In the genomic region with DNA sequence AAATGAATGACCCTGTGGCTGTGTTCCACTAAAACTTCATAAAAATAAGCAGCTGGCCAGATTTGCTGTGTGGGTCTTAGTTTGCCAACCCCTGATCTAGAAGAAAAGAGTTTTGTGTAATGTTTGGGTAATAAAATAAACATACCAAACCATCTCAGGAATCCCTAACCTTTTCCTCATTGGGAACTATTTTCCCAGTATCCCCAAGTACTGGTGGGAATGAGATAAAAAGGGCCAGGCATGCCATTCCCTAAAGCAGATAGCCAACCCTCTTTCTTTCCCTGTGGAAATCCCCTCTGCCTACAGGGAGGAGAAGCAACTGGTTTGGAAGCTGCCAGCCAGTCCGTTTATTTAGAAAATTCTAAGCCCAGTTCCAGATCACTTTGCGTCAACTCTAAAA, we compare ENCODE assay signal across 12 cellular contexts.
DNase-seq lines count a peak whose midpoint lies in the region; ATAC-seq and TF ChIP-seq lines count a peak whose summit lies in the region.
"Had no signal": no experiment of that assay in that cellular context is flagged by ENCODE, and none has a peak within 500 bp of the region (broad histone marks: within the 10 kb centered on the region; RNA-seq: fewer than 3 reads in every experiment).

No MANE protein-coding gene starts in this region.

- H3K36me3 ChIP-seq in GM23248 (ENCODE audit: low read depth): peaks cover 16% of the 10 kb centered on the region
- no peaks in the 10 kb centered on the region for H3K36me3 ChIP-seq in stomach smooth muscle (ENCODE audit: control insufficient read depth in 2 of 2, insufficient read depth in 2 of 2, low read length in 2 of 2)
- H3K36me3 ChIP-seq in Karpas-422 (ENCODE audit: insufficient read depth, low read length): peaks cover 17% of the 10 kb centered on the region; the same call in 1 of the 2 replicates

- WGBS in GM23248 (ENCODE audit: low coverage in 1 of 2, low lambda C conversion rate in 2 of 2, missing lambda C conversion rate in 2 of 2), 2 experiments: 33 to 39% methylated on average over 2 of the region's 2 CpGs

- H3K27me3 ChIP-seq in GM23248 (replicated peaks; ENCODE audit: insufficient read depth): no peaks in the 10 kb centered on the region
- no peaks in the 10 kb centered on the region for H3K27me3 ChIP-seq in stomach smooth muscle (ENCODE audit: control insufficient read depth in 1 of 2, insufficient read depth in 2 of 2, low read length in 2 of 2)
- no peaks in the 10 kb centered on the region for H3K27me3 ChIP-seq in Karpas-422 (ENCODE audit: low read length)

- no peaks in the 10 kb centered on the region for H4K20me1 ChIP-seq in GM23248 (ENCODE audit: insufficient read depth)
- H4K20me1 ChIP-seq in Karpas-422 (ENCODE audit: insufficient read depth, low read depth, low read length): no peaks in the 10 kb centered on the region

- H3K79me2 ChIP-seq in GM23248 (ENCODE audit: insufficient read depth) (0 out of 2 replicates have a peak, but pooled peaks cover 6% of the 10 kb centered on the region), Karpas-422 (ENCODE audit: low read length) (no peaks in the 10 kb centered on the region; the same call in 1 of the 2 replicates)

- H3K4me2 ChIP-seq in GM23248 (ENCODE audit: unreplicated experiment): peak overlapping the region; percentile 78
- H3K4me2 ChIP-seq in Karpas-422 (ENCODE audit: low read depth, low read length, poor library complexity, severe bottlenecking): no peak overlapping the region

- H2AFZ ChIP-seq in GM23248 (no peak overlapping the region), Karpas-422 (ENCODE audit: low read length) (no peak overlapping the region)

- H3K27ac ChIP-seq in GM23248 (peak overlapping the region; percentile 95), stomach smooth muscle (ENCODE audit: low read length) (peak overlapping the region; percentile 60), Karpas-422 (ENCODE audit: low read length) (no peak overlapping the region)

- in situ Hi-C loops in GM23248 (cut with MboI) (no loop called here), astrocyte of the spinal cord (cut with HindIII; ENCODE audit: low sequenced_read_pairs) (no loop called here), G401 (cut with HindIII; ENCODE audit: low sequenced_read_pairs) (no loop called here)

- H3F3A ChIP-seq in GM23248 (ENCODE audit: insufficient read depth): peaks cover 57% of the 10 kb centered on the region

- ATAC-seq in HG02885 (IDR thresholded peaks at IDR 0.05; ENCODE audit: poor library complexity, unreplicated experiment): no peak
- ATAC-seq: natural killer cell had no signal

- H3K4me1 ChIP-seq in GM23248 (ENCODE audit: insufficient read depth) (peaks cover 49% of the 10 kb centered on the region), stomach smooth muscle (ENCODE audit: control insufficient read depth, insufficient read depth, low read length) (peaks cover 22% of the 10 kb centered on the region), Karpas-422 (ENCODE audit: low read length) (peaks cover 22% of the 10 kb centered on the region)

- no peaks in the 10 kb centered on the region for H3K9me2 ChIP-seq in GM23248 (ENCODE audit: insufficient read depth)
- H3K9me2 ChIP-seq in Karpas-422 (replicated peaks; ENCODE audit: insufficient read depth, low read length): no peaks in the 10 kb centered on the region

- no peak for TF ChIP-seq CTCF in astrocyte of the spinal cord (IDR thresholded peaks at IDR 0.05; ENCODE audit: low read depth, low read length)

- H3K9ac ChIP-seq in GM23248 (peak overlapping the region; percentile 65), stomach smooth muscle (ENCODE audit: low read length in 2 of 2) (peak overlapping the region; percentile 47 to 55), Karpas-422 (ENCODE audit: low read length) (no peak overlapping the region)

- DNase-seq in GM23248: peak; percentile 27
- peak; percentile 50 for DNase-seq in astrocyte of the spinal cord (ENCODE audit: low read depth, low spot score)
- peak; percentile 17 for DNase-seq in kidney glomerular epithelial cell (lab: John Stamatoyannopoulos, UW)
- DNase-seq in Karpas-422: no peak
- no peak for DNase-seq in G401 (ENCODE audit: low spot score)
- no peak for DNase-seq in SKM-1 (lab: John Stamatoyannopoulos, UW; ENCODE audit: unreplicated experiment)
- DNase-seq: activated T-cell treated with anti-CD3 and anti-CD28 coated beads, Interleukin-2, amount 50 U/mL, for 1 hour; natural killer cell; NCI-H1694; stimulated activated naive CD4-positive, alpha-beta T cell had no signal

- H3K4me3 ChIP-seq in GM23248: peak overlapping the region; percentile 44
- no peak overlapping the region for H3K4me3 ChIP-seq in astrocyte of the spinal cord (ENCODE audit: low read depth, low read length)
- peak overlapping the region; percentile 57 to 68 for H3K4me3 ChIP-seq in stomach smooth muscle (ENCODE audit: low read length in 2 of 2)
- H3K4me3 ChIP-seq in Karpas-422 (ENCODE audit: low read length): no peak overlapping the region

- H3K9me3 ChIP-seq in GM23248 (ENCODE audit: low read depth) (no peaks in the 10 kb centered on the region), stomach smooth muscle (ENCODE audit: control insufficient read depth in 2 of 2, low read length in 2 of 2) (no peaks in the 10 kb centered on the region), Karpas-422 (ENCODE audit: low read length) (no peaks in the 10 kb centered on the region)

Comparison
In these comparisons a context has a peak if more than half of its experiments do, and no peak if none do; other contexts are left out.
1. DNase-seq: peak in GM23248 (single experiment), astrocyte of the spinal cord (single experiment) and kidney glomerular epithelial cell (single experiment); none in Karpas-422 (single experiment), G401 (single experiment) and SKM-1 (single experiment).
2. H3K4me3 ChIP-seq: peak in GM23248 (single experiment) and stomach smooth muscle (2 of 2); none in astrocyte of the spinal cord (single experiment) and Karpas-422 (single experiment).